Comparison of ENCODE assay signal across 34 cellular contexts in genomic region chr2:88442061-88442460, GRCh38. TPM values are rescaled to one million over a fixed set of nuclear protein-coding genes. Genes with fewer than 3 reads are reported as not detected.
"Had no signal": no experiment of that assay in that cellular context is flagged by ENCODE, and none has a peak within 500 bp of the region (broad histone marks: within the 10 kb centered on the region; RNA-seq: fewer than 3 reads in every experiment).

No MANE protein-coding gene starts in this region.

- H3K36me3 ChIP-seq: colonic mucosa, gastrocnemius medialis, heart left ventricle, lower lobe of right lung, prostate gland, right atrium auricular region, stomach, thyroid gland, upper lobe of left lung had no signal

- ATAC-seq: esophagus mucosa, gastrocnemius medialis, heart left ventricle, left ventricle myocardium superior, lower lobe of right lung, mucosa of descending colon, sciatic nerve had no signal

- H3K4me1 Mint-ChIP-seq: immature natural killer cell, naive B cell, nephron had no signal

- H3K27me3 ChIP-seq: colonic mucosa, right atrium auricular region, thyroid gland, upper lobe of left lung had no signal

- H3K27ac Mint-ChIP-seq: dendritic cell treated with granulocyte-macrophage colony-stimulating factor and Interleukin-4, amounts not matched to agents 40 ng/mL and 50 ng/mL, for 4 days; endodermal cell; immature natural killer cell; mesothelial cell of epicardium; naive B cell; nephron had no signal

- H2AFZ ChIP-seq: hepatocyte had no signal

- H3K79me2 ChIP-seq: hepatocyte had no signal

- H3K4me1 ChIP-seq: colonic mucosa, gastrocnemius medialis, heart left ventricle, lower lobe of right lung, prostate gland, right atrium auricular region, stomach, thyroid gland, upper lobe of left lung had no signal

- H3K4me3 ChIP-seq: colonic mucosa, gastrocnemius medialis, heart left ventricle, hepatocyte, lower lobe of right lung, mucosa of descending colon, prostate gland, right atrium auricular region, smooth muscle cell, stomach, thyroid gland, upper lobe of left lung had no signal

- H3K9me3 Mint-ChIP-seq: dendritic cell treated with granulocyte-macrophage colony-stimulating factor and Interleukin-4, amounts not matched to agents 40 ng/mL and 50 ng/mL, for 4 days; endodermal cell; immature natural killer cell; mesothelial cell of epicardium; nephron had no signal

- H3K36me3 Mint-ChIP-seq: immature natural killer cell, mesothelial cell of epicardium, naive B cell had no signal

- H3K27ac ChIP-seq: colonic mucosa, epithelial cell of prostate, gastrocnemius medialis, heart left ventricle, hepatocyte, lower lobe of right lung, prostate gland, right atrium auricular region, stomach, thyroid gland, upper lobe of left lung had no signal

- H3K4me2 ChIP-seq: hepatocyte, smooth muscle cell had no signal

- DNase-seq: colonic mucosa; effector CD8-positive, alpha-beta T cell; endodermal cell; foreskin fibroblast; gastrocnemius medialis; heart left ventricle; immature natural killer cell; left ventricle myocardium superior; lower lobe of right lung; mucosa of descending colon; naive B cell; nucleus accumbens; stimulated activated CD4-positive, alpha-beta T cell treated with anti-CD3 and anti-CD28 coated beads, Interleukin-12 subunit alpha, Interleukin-12 subunit beta, amount 100 ng/mL, for 4 hours; stimulated activated CD4-positive, alpha-beta T cell treated with anti-CD3 and anti-CD28 coated beads, Interleukin-1b, Interleukin-23, amount 100 ng/mL, for 48 hours; stimulated activated CD4-positive, alpha-beta T cell treated with anti-CD3 and anti-CD28 coated beads, Interleukin-4, amount 100 ng/mL, for 1 hour; stimulated activated CD8-positive, alpha-beta memory T cell treated with anti-CD3 and anti-CD28 coated beads, Interleukin-4, amount 100 ng/mL, for 48 hours; stimulated activated naive CD4-positive, alpha-beta T cell; stomach; thyroid gland had no signal

- H3K9me3 ChIP-seq: colonic mucosa, gastrocnemius medialis, heart left ventricle, lower lobe of right lung, mucosa of descending colon, prostate gland, right atrium auricular region, stomach, thyroid gland, upper lobe of left lung had no signal

- H3K4me3 Mint-ChIP-seq: dendritic cell treated with granulocyte-macrophage colony-stimulating factor and Interleukin-4, amounts not matched to agents 40 ng/mL and 50 ng/mL, for 4 days; endodermal cell; immature natural killer cell; mesothelial cell of epicardium; naive B cell; nephron had no signal

RNA-seq across cellular contexts. Expression of gene FOXI3, which starts 10.4 kb away (rescaled TPM):
- total RNA-seq: colonic mucosa, esophagus mucosa, gastrocnemius medialis, glomerular endothelial cell, heart left ventricle, hepatocyte, left ventricle myocardium superior, lower lobe of right lung, mucosa of descending colon, osteocyte, right atrium auricular region, sciatic nerve, smooth muscle cell, subcutaneous adipose tissue, thyroid gland had no signal
- polyA plus RNA-seq: heart left ventricle, hepatocyte, immature natural killer cell, keratinocyte, smooth muscle cell, stomach had no signal
